ENCODE assay signal across 24 cellular contexts in the genomic region with DNA sequence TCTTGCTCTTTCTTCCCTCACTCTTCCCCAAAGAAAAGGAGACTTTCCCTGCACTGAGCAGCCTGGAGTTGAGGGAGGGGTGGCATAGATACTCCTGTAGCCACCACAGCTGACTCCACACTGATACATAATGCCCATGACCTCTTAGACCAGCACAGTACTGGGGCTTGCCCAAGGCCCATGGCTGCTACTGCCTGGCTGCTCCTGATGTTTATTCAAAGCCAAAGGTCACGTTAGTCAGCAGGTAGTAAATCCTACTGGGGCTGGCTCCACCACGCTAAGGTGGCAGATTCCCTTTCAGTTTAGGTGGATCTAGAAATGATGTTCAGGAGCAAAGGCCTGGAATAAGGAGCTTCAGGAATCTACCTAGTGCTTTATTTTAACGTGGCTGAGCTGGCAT.
DNase-seq lines count a peak whose midpoint lies in the region; ATAC-seq, FAIRE-seq and TF ChIP-seq lines count a peak whose summit lies in the region.
"Had no signal": no experiment of that assay in that cellular context is flagged by ENCODE, and none has a peak within 500 bp of the region (broad histone marks: within the 10 kb centered on the region; RNA-seq: fewer than 3 reads in every experiment).

No MANE protein-coding gene starts in this region.

- peak; percentile 4 for DNase-seq in DMS53 (lab: John Stamatoyannopoulos, UW)
- no peak for DNase-seq in DMS53 treated with DMSO at 0.1 percent for 48 hours (lab: John Stamatoyannopoulos, UW; ENCODE audit: unreplicated experiment)
- peak in 2 of 3 donors; percentile 43 to 70 for DNase-seq in Peyer's patch
- DNase-seq in left kidney (ENCODE audit: low read depth, low spot score), result peak; percentile 11
- no peak for DNase-seq in kidney tubule cell (ENCODE audit: low spot score)
- no peak for DNase-seq in NCI-H2171 treated with DMSO at 0.1 percent for 48 hours (lab: John Stamatoyannopoulos, UW)
- DNase-seq in kidney, result no peak
- DNase-seq: ACHN; CD4-positive, alpha-beta T cell; COR-L47; DMS153; GF-D8; IMR-90; MV-4-11; NCI-H187; NCI-H446 treated with DMSO at 0.1 percent for 48 hours; NCI-H526 treated with DMSO at 0.1 percent for 48 hours; OCI-M1; SW 1271 had no signal

- H3K36me3 ChIP-seq in Peyer's patch, result no peaks in the 10 kb centered on the region
- no peaks in the 10 kb centered on the region for H3K36me3 ChIP-seq in kidney (ENCODE audit: control insufficient read depth in 1 of 2, insufficient read depth in 2 of 2, low read length in 2 of 2)
- H3K36me3 ChIP-seq: BLaER1 had no signal

- H3K9ac ChIP-seq in kidney (ENCODE audit: low read length in 2 of 2), result no peak overlapping the region
- H3K9ac ChIP-seq: BLaER1, KMS-11 had no signal

- TF ChIP-seq POLR2A in Peyer's patch (IDR thresholded peaks at IDR 0.05), result no peak

- no peak for ATAC-seq in GM18909 (IDR thresholded peaks at IDR 0.05; ENCODE audit: poor library complexity, unreplicated experiment)

- intact Hi-C loops in kidney (cut with DNase I), result no loop called here

- H3K4me1 ChIP-seq in Peyer's patch, result no peaks in the 10 kb centered on the region
- H3K4me1 ChIP-seq in kidney (ENCODE audit: control insufficient read depth in 1 of 2, insufficient read depth in 1 of 2, low read depth in 1 of 2, low read length in 2 of 2), result no peaks in the 10 kb centered on the region
- H3K4me1 ChIP-seq: BLaER1 had no signal

- TF ChIP-seq CTCF in Peyer's patch (IDR thresholded peaks at IDR 0.05) (no peak), kidney (IDR thresholded peaks at IDR 0.05; ENCODE audit: borderline replicate concordance, extremely low read depth, insufficient read depth) (no peak)

- FAIRE-seq in kidney (lab: Jason Lieb, UNC), result no peak
- FAIRE-seq: H54 had no signal

- H3K4me3 ChIP-seq in Peyer's patch (no peak overlapping the region), kidney (ENCODE audit: low read length in 2 of 2) (no peak overlapping the region)
- H3K4me3 ChIP-seq: BLaER1 had no signal

- H3K9me3 ChIP-seq in Peyer's patch (no peaks in the 10 kb centered on the region), kidney (ENCODE audit: control insufficient read depth in 1 of 2, low read length in 2 of 2) (peaks cover 0 to 3% of the 10 kb centered on the region in 2 donors)
- H3K9me3 ChIP-seq: BLaER1 had no signal

- H3K27ac ChIP-seq in Peyer's patch, result no peak overlapping the region
- no peak overlapping the region for H3K27ac ChIP-seq in kidney (ENCODE audit: low read depth in 2 of 2, low read length in 2 of 2)
- H3K27ac ChIP-seq: 22Rv1, BLaER1, KMS-11 had no signal

- H3K27me3 ChIP-seq in Peyer's patch, result no peaks in the 10 kb centered on the region
- H3K27me3 ChIP-seq: BLaER1 had no signal

Comparison
In these comparisons a context has a peak if more than half of its experiments do, and no peak if none do; other contexts are left out.
1. DNase-seq: peak in DMS53 (single experiment), Peyer's patch (2 of 3) and left kidney (single experiment); none in DMS53 treated with DMSO at 0.1 percent for 48 hours (single experiment), kidney tubule cell (single experiment), NCI-H2171 treated with DMSO at 0.1 percent for 48 hours (single experiment) and kidney (single experiment).